7 cellular contexts compared by ENCODE assay signal in genomic region chr7:152674860-152675760, GRCh38. TPM values are rescaled to one million over a fixed set of nuclear protein-coding genes. Genes with fewer than 3 reads are reported as not detected.
DNase-seq lines count a peak whose midpoint lies in the region; ATAC-seq and TF ChIP-seq lines count a peak whose summit lies in the region.

No MANE protein-coding gene starts in this region.

- no peaks in the 10 kb centered on the region for H3K27me3 Mint-ChIP-seq in effector memory CD8-positive, alpha-beta T cell
- peaks cover 4% of the 10 kb centered on the region for H3K27me3 Mint-ChIP-seq in neural progenitor cell (ENCODE audit: insufficient read depth, low read depth)

- H3K4me3 ChIP-seq in LNCaP clone FGC (ENCODE audit: low read depth, low read length) = peak overlapping the region; percentile 89
- H3K4me3 ChIP-seq in neural progenitor cell = peak overlapping the region; percentile 78

- no peaks in the 10 kb centered on the region for H3K36me3 ChIP-seq in neural progenitor cell

- peak overlapping the region; percentile 93 for H3K4me2 ChIP-seq in neural progenitor cell

- peaks cover 33% of the 10 kb centered on the region for H4K20me1 ChIP-seq in neural progenitor cell (ENCODE audit: low read depth)

- peaks cover 12% of the 10 kb centered on the region for H3K36me3 Mint-ChIP-seq in effector memory CD8-positive, alpha-beta T cell (ENCODE audit: insufficient read depth)
- H3K36me3 Mint-ChIP-seq in neural progenitor cell = peaks cover 11% of the 10 kb centered on the region

- H3F3A ChIP-seq in neural progenitor cell (ENCODE audit: low read depth) = peaks cover 8% of the 10 kb centered on the region

- H3K9ac ChIP-seq in neural progenitor cell = peak overlapping the region; percentile 81

- H3K4me1 ChIP-seq in neural progenitor cell = peaks cover 6% of the 10 kb centered on the region

- TF ChIP-seq CTCF in LNCaP clone FGC (IDR thresholded peaks at IDR 0.05; ENCODE audit: control insufficient read depth, extremely low read depth, insufficient read depth) = no peak
- TF ChIP-seq CTCF in neural progenitor cell (IDR thresholded peaks at IDR 0.05) = no peak

- peak overlapping the region; percentile 91 for H2AFZ ChIP-seq in neural progenitor cell (replicated peaks)

- peaks cover 8 to 11% of the 10 kb centered on the region in 2 donors for H3K4me1 Mint-ChIP-seq in effector memory CD8-positive, alpha-beta T cell (ENCODE audit: low read depth in 2 of 2)
- H3K4me1 Mint-ChIP-seq in neural progenitor cell = peaks cover 8% of the 10 kb centered on the region

- no peaks in the 10 kb centered on the region for H3K9me3 ChIP-seq in neural progenitor cell (ENCODE audit: low read depth)

- H3K27ac ChIP-seq in neural progenitor cell = peak overlapping the region; percentile 66

- peak overlapping the region; percentile 81 to 85 for H3K27ac Mint-ChIP-seq in effector memory CD8-positive, alpha-beta T cell
- no peak overlapping the region for H3K27ac Mint-ChIP-seq in neural progenitor cell

- H3K4me3 Mint-ChIP-seq in effector memory CD8-positive, alpha-beta T cell = peak overlapping the region; percentile 86 to 88
- peak overlapping the region; percentile 98 for H3K4me3 Mint-ChIP-seq in neural progenitor cell

- DNase-seq in EL = peak; percentile 40
- peak; percentile 35 for DNase-seq in LNCaP clone FGC (ENCODE audit: low read depth)
- DNase-seq in SK-N-DZ (ENCODE audit: low spot score) = peak; percentile 62
- peak in 1 of 3 experiments; percentile 1 for DNase-seq in effector memory CD8-positive, alpha-beta T cell
- peak; percentile 36 for DNase-seq in neural progenitor cell (ENCODE audit: low spot score)
- DNase-seq in kidney glomerular epithelial cell (lab: John Stamatoyannopoulos, UW) = no peak

- ATAC-seq in GM21529 (IDR thresholded peaks at IDR 0.05; ENCODE audit: unreplicated experiment) = peak; percentile 38
- no peak for ATAC-seq in effector memory CD8-positive, alpha-beta T cell (replicated peaks)

- H3K27me3 ChIP-seq in neural progenitor cell = no peaks in the 10 kb centered on the region

- no peaks in the 10 kb centered on the region for H3K9me3 Mint-ChIP-seq in effector memory CD8-positive, alpha-beta T cell
- H3K9me3 Mint-ChIP-seq in neural progenitor cell = peaks cover 3% of the 10 kb centered on the region

- H3K79me2 ChIP-seq in neural progenitor cell (ENCODE audit: low read depth) = peaks cover 58% of the 10 kb centered on the region

RNA-seq across cellular contexts. Expression of gene XRCC2, which starts 0.8 kb away (rescaled TPM):
- 22.1 and 28.9 TPM in 2 replicates for polyA plus RNA-seq in SK-N-DZ (2014; cell fraction: cytosol; rRNA removed)
- 64.9 and 116 TPM in 2 replicates for polyA plus RNA-seq in SK-N-DZ (2014; cell fraction: nucleus; rRNA removed)
- total RNA-seq in neural progenitor cell (ENCODE audit: low replicate concordance) = 30.0 and 51.6 TPM in 2 replicates
